3 cellular contexts compared by ENCODE assay signal in genomic region chr19:42229263-42229854, GRCh38.
TF ChIP-seq lines count a peak whose summit lies in the region.

No MANE protein-coding gene starts in this region.

TF ChIP-seq in SK-N-SH, 30 proteins besides CTCF, POLR2A, EP300 and RAD21 (continued from another document and continues in another):
- TF ChIP-seq ZBTB33 (IDR thresholded peaks at IDR 0.05; ENCODE audit: borderline replicate concordance, low read depth) (no peak), FOSL2 (IDR thresholded peaks at IDR 0.05; ENCODE audit: borderline replicate concordance, low read depth) (no peak), RXRA (IDR thresholded peaks at IDR 0.05; ENCODE audit: borderline replicate concordance, low read depth) (no peak), GABPA (IDR thresholded peaks at IDR 0.05; ENCODE audit: low read depth) (no peak), TEAD4 (IDR thresholded peaks at IDR 0.05; ENCODE audit: borderline replicate concordance, insufficient read depth) (no peak), CHD2 (IDR thresholded peaks at IDR 0.05; ENCODE audit: low read length, partially characterized antibody) (no peak), MEF2A (IDR thresholded peaks at IDR 0.05; ENCODE audit: borderline replicate concordance, low read depth) (no peak), ELF1 (IDR thresholded peaks at IDR 0.05) (no peak), GATA2 (CRISPR knock-in tag; IDR thresholded peaks at IDR 0.05) (no peak), SIN3A (IDR thresholded peaks at IDR 0.05; ENCODE audit: borderline replicate concordance, low read depth, low read length) (no peak), USF2 (IDR thresholded peaks at IDR 0.05; ENCODE audit: borderline replicate concordance, low read depth, low read length) (no peak), RCOR1 (IDR thresholded peaks at IDR 0.05; ENCODE audit: low read length) (no peak), TAF1 (IDR thresholded peaks at IDR 0.05; ENCODE audit: borderline replicate concordance, low read depth, low read length) (no peak)
- TF ChIP-seq, protein P1, sequence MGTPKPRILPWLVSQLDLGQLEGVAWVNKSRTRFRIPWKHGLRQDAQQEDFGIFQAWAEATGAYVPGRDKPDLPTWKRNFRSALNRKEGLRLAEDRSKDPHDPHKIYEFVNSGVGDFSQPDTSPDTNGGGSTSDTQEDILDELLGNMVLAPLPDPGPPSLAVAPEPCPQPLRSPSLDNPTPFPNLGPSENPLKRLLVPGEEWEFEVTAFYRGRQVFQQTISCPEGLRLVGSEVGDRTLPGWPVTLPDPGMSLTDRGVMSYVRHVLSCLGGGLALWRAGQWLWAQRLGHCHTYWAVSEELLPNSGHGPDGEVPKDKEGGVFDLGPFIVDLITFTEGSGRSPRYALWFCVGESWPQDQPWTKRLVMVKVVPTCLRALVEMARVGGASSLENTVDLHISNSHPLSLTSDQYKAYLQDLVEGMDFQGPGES (IDR thresholded peaks at IDR 0.05; ENCODE audit: low read depth, low read length), result no peak

TF ChIP-seq in SK-N-SH treated with all-trans-retinoic acid at 6 μM for 48 hours, 23 proteins besides CTCF, POLR2A, EP300 and RAD21 (continued from another document):
- TF ChIP-seq, protein P2, sequence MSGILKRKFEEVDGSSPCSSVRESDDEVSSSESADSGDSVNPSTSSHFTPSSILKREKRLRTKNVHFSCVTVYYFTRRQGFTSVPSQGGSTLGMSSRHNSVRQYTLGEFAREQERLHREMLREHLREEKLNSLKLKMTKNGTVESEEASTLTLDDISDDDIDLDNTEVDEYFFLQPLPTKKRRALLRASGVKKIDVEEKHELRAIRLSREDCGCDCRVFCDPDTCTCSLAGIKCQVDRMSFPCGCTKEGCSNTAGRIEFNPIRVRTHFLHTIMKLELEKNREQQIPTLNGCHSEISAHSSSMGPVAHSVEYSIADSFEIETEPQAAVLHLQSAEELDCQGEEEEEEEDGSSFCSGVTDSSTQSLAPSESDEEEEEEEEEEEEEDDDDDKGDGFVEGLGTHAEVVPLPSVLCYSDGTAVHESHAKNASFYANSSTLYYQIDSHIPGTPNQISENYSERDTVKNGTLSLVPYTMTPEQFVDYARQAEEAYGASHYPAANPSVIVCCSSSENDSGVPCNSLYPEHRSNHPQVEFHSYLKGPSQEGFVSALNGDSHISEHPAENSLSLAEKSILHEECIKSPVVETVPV (CRISPR knock-in tag; IDR thresholded peaks at IDR 0.05), result no peak
- TF ChIP-seq ZNF8 (CRISPR knock-in tag; IDR thresholded peaks at IDR 0.05) (no peak), ISL1 (CRISPR knock-in tag; IDR thresholded peaks at IDR 0.05) (no peak), OSR1 (CRISPR knock-in tag; IDR thresholded peaks at IDR 0.05) (no peak), GLIS3 (CRISPR knock-in tag; IDR thresholded peaks at IDR 0.05) (no peak), PPARA (CRISPR knock-in tag; IDR thresholded peaks at IDR 0.05; ENCODE audit: borderline replicate concordance) (no peak), ZNF565 (CRISPR knock-in tag; conservative IDR thresholded peaks at IDR 0.05; ENCODE audit: low read depth) (no peak)
- TF ChIP-seq, protein P3, sequence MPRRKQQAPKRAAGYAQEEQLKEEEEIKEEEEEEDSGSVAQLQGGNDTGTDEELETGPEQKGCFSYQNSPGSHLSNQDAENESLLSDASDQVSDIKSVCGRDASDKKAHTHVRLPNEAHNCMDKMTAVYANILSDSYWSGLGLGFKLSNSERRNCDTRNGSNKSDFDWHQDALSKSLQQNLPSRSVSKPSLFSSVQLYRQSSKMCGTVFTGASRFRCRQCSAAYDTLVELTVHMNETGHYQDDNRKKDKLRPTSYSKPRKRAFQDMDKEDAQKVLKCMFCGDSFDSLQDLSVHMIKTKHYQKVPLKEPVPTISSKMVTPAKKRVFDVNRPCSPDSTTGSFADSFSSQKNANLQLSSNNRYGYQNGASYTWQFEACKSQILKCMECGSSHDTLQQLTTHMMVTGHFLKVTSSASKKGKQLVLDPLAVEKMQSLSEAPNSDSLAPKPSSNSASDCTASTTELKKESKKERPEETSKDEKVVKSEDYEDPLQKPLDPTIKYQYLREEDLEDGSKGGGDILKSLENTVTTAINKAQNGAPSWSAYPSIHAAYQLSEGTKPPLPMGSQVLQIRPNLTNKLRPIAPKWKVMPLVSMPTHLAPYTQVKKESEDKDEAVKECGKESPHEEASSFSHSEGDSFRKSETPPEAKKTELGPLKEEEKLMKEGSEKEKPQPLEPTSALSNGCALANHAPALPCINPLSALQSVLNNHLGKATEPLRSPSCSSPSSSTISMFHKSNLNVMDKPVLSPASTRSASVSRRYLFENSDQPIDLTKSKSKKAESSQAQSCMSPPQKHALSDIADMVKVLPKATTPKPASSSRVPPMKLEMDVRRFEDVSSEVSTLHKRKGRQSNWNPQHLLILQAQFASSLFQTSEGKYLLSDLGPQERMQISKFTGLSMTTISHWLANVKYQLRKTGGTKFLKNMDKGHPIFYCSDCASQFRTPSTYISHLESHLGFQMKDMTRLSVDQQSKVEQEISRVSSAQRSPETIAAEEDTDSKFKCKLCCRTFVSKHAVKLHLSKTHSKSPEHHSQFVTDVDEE (CRISPR knock-in tag; IDR thresholded peaks at IDR 0.05), result no peak
- TF ChIP-seq, protein P4, sequence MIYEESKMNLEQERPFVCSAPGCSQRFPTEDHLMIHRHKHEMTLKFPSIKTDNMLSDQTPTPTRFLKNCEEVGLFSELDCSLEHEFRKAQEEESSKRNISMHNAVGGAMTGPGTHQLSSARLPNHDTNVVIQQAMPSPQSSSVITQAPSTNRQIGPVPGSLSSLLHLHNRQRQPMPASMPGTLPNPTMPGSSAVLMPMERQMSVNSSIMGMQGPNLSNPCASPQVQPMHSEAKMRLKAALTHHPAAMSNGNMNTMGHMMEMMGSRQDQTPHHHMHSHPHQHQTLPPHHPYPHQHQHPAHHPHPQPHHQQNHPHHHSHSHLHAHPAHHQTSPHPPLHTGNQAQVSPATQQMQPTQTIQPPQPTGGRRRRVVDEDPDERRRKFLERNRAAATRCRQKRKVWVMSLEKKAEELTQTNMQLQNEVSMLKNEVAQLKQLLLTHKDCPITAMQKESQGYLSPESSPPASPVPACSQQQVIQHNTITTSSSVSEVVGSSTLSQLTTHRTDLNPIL (CRISPR knock-in tag; IDR thresholded peaks at IDR 0.05; ENCODE audit: low read depth), result no peak

TF ChIP-seq in HEK293T, 16 proteins besides CTCF, POLR2A, EP300 and RAD21 (continued from another document):
- no peak for TF ChIP-seq ELF4 (IDR thresholded peaks at IDR 0.05)
- TF ChIP-seq L3MBTL2 (conservative IDR thresholded peaks at IDR 0.05), result no peak
- no peak for TF ChIP-seq FOXK2 (IDR thresholded peaks at IDR 0.05)
